11 cellular contexts compared by ENCODE assay signal in genomic region chr1:15384301-15384901, GRCh38. TPM values are rescaled to one million over a fixed set of nuclear protein-coding genes. Genes with fewer than 3 reads are reported as not detected.
DNase-seq lines count a peak whose midpoint lies in the region; ATAC-seq, FAIRE-seq and TF ChIP-seq lines count a peak whose summit lies in the region.
"Had no signal": no experiment of that assay in that cellular context is flagged by ENCODE, and none has a peak within 500 bp of the region (broad histone marks: within the 10 kb centered on the region; RNA-seq: fewer than 3 reads in every experiment).

No MANE protein-coding gene starts in this region.

- TF ChIP-seq CTCF in astrocyte of the cerebellum (IDR thresholded peaks at IDR 0.05; ENCODE audit: low read depth, low read length, missing control alignments) = no peak
- no peak for TF ChIP-seq CTCF in pancreas (IDR thresholded peaks at IDR 0.05)

- peak overlapping the region; percentile 17 for H3K23ac ChIP-seq in mesendoderm (ENCODE audit: low read length)

- in situ Hi-C loops in G401 (cut with HindIII; ENCODE audit: low sequenced_read_pairs) = no loop called here
- in situ Hi-C loops in astrocyte of the cerebellum (cut with HindIII; ENCODE audit: low sequenced_read_pairs) = no loop called here

- H3K4me2 ChIP-seq in mesendoderm (ENCODE audit: low read length) = no peak overlapping the region

- peak overlapping the region; percentile 14 for H3K4me3 ChIP-seq in astrocyte of the cerebellum (ENCODE audit: low read depth, low read length)
- H3K4me3 ChIP-seq in mesendoderm (ENCODE audit: low read length) = no peak overlapping the region
- no peak overlapping the region for H3K4me3 ChIP-seq in pancreas

- H2BK15ac ChIP-seq in mesendoderm (replicated peaks; ENCODE audit: low read depth) = no peak overlapping the region

- H3K27me3 ChIP-seq in mesendoderm (ENCODE audit: insufficient read depth, low read length, poor library complexity) (peaks cover 7% of the 10 kb centered on the region), pancreas (no peaks in the 10 kb centered on the region)

- no peak overlapping the region for H3K56ac ChIP-seq in mesendoderm (ENCODE audit: low read length)

- H2BK5ac ChIP-seq in mesendoderm (ENCODE audit: low read length) = no peak overlapping the region

- no peaks in the 10 kb centered on the region for H3K79me2 ChIP-seq in mesendoderm (ENCODE audit: control insufficient read depth, insufficient read depth, low read length)

- H3K4me1 ChIP-seq in mesendoderm (ENCODE audit: control insufficient read depth, low read depth, low read length) = peaks cover 2% of the 10 kb centered on the region
- no peaks in the 10 kb centered on the region for H3K4me1 ChIP-seq in pancreas

- WGBS in mesendoderm (ENCODE audit: extremely low coverage, insufficient coverage, low lambda C conversion rate) = no CpG with 5 or more reads among the region's 20 CpGs
- 78 to 88% methylated on average over 20 of the region's 20 CpGs for WGBS in pancreas, 2 donors

- no peaks in the 10 kb centered on the region for H3K79me1 ChIP-seq in mesendoderm (ENCODE audit: low read length)

- H3K18ac ChIP-seq in mesendoderm (ENCODE audit: low read length) = no peak overlapping the region

- H3K36me3 ChIP-seq in mesendoderm (ENCODE audit: control insufficient read depth, insufficient read depth, low read length) = no peaks in the 10 kb centered on the region
- no peaks in the 10 kb centered on the region for H3K36me3 ChIP-seq in pancreas

- H2AK5ac ChIP-seq in mesendoderm (ENCODE audit: low read length) = no peak overlapping the region

- peak; percentile 61 for DNase-seq in G401 (ENCODE audit: low spot score)
- peak; percentile 78 for DNase-seq in astrocyte of the cerebellum (ENCODE audit: low read depth)
- DNase-seq in mesendoderm = peak; percentile 64
- no peak for DNase-seq in KG1 (lab: John Stamatoyannopoulos, UW)
- no peak for DNase-seq in pancreas
- no peak for DNase-seq in NCI-H1694 treated with DMSO at 0.1 percent for 48 hours (lab: John Stamatoyannopoulos, UW)
- DNase-seq: activated CD4-positive, alpha-beta T cell treated with anti-CD3 and anti-CD28 coated beads for 1 hour; KBM-7; stimulated activated CD4-positive, alpha-beta T cell treated with anti-CD3 and anti-CD28 coated beads, Interleukin-12 subunit alpha, Interleukin-12 subunit beta, amount 100 ng/mL, for 4 hours had no signal

- intact Hi-C loops in pancreas (cut with DNase I) = no loop called here

- no peak overlapping the region for H3K4ac ChIP-seq in mesendoderm (ENCODE audit: low read depth, low read length)

- H2BK120ac ChIP-seq in mesendoderm (ENCODE audit: low read depth, low read length) = no peak overlapping the region

- H3K9me3 ChIP-seq in pancreas = no peaks in the 10 kb centered on the region

- FAIRE-seq in pancreas (lab: Jason Lieb, UNC) = no peak

- peak; percentile 70 for ATAC-seq in HG02642 (IDR thresholded peaks at IDR 0.05; ENCODE audit: poor library complexity, unreplicated experiment)
- ATAC-seq in pancreas = no peak
- ATAC-seq in HG03521 (IDR thresholded peaks at IDR 0.05; ENCODE audit: unreplicated experiment) = no peak

- H3K27ac ChIP-seq in mesendoderm (ENCODE audit: low read depth, low read length) (no peak overlapping the region), pancreas (no peak overlapping the region)

- H4K8ac ChIP-seq in mesendoderm (ENCODE audit: low read depth, low read length) = no peak overlapping the region

- no peak overlapping the region for H3K9ac ChIP-seq in mesendoderm (ENCODE audit: low read length)

- no peak overlapping the region for H4K5ac ChIP-seq in mesendoderm (ENCODE audit: low read length)

RNA-seq across cellular contexts. Expression of gene EFHD2, which starts 25.3 kb away (rescaled TPM):
- total RNA-seq in G401 (2014; rRNA removed; shearing (Covaris generic)) = 52.5 and 60.2 TPM in 2 replicates
- 9.0 TPM for polyA plus RNA-seq in mesendoderm (2013, experiment 1 of 2)
- polyA plus RNA-seq in mesendoderm (2013, experiment 2 of 2) = 9.2 TPM
- total RNA-seq in pancreas = 10 to 100 TPM; 35.9 to 43.6 (median 38.8) TPM
- polyA plus RNA-seq in pancreas = 10 to 100 TPM; 30.5 to 47.4 TPM

RNA-seq across cellular contexts. Expression of gene CTRC, which starts 53.8 kb away (rescaled TPM):
- not detected in 2 replicates for total RNA-seq in G401 (2014; rRNA removed; shearing (Covaris generic))
- not detected for polyA plus RNA-seq in mesendoderm (2013, experiment 1 of 2)
- polyA plus RNA-seq in mesendoderm (2013, experiment 2 of 2) = not detected
- total RNA-seq in pancreas = over 10,000 TPM in 1 of 6 donors, 1,000 to 10,000 TPM in 5; 7,866 to 13,867 (median 8,408) TPM
- polyA plus RNA-seq in pancreas = 1,000 to 10,000 TPM; 3,972 to 5,613 TPM

Comparison
In these comparisons a context has a peak if more than half of its experiments do, and no peak if none do; other contexts are left out.
1. DNase-seq: peak in G401 (single experiment), astrocyte of the cerebellum (single experiment) and mesendoderm (single experiment); none in KG1 (single experiment), pancreas (0 of 6) and NCI-H1694 treated with DMSO at 0.1 percent for 48 hours (single experiment).
2. RNA of gene CTRC, which starts 53.8 kb away (total RNA-seq): 7,866 to 13,867 TPM in pancreas; not detected in G401; every median in the first group is over 1,000 times any median in the second.